8 cellular contexts compared by ENCODE assay signal in genomic region chr9:125189011-125189360, GRCh38. TPM values are rescaled to one million over a fixed set of nuclear protein-coding genes. Genes with fewer than 3 reads are reported as not detected.
DNase-seq lines count a peak whose midpoint lies in the region; ATAC-seq and TF ChIP-seq lines count a peak whose summit lies in the region.

No MANE protein-coding gene starts in this region.

- H3K9me3 Mint-ChIP-seq in stimulated activated effector memory CD8-positive, alpha-beta T cell treated with anti-CD3 and anti-CD28 coated beads, Interleukin-12 subunit alpha, Interleukin-12 subunit beta, amount 100 ng/mL, for 72 hours: no peaks in the 10 kb centered on the region

- TSS peak; percentile 68 for BruUV-seq in PC-9 (replicated peaks; lab: Mats Ljungman, UMichigan)

- peaks cover 13% of the 10 kb centered on the region for H3K4me1 ChIP-seq in PC-9 (replicated peaks; ENCODE audit: insufficient read depth)

- TF ChIP-seq CTCF in GM12875 (IDR thresholded peaks at IDR 0.05; ENCODE audit: borderline replicate concordance, insufficient read depth, low read depth, low read length) (no peak), PC-9 (conservative IDR thresholded peaks at IDR 0.05) (no peak), brain microvascular endothelial cell (IDR thresholded peaks at IDR 0.05; ENCODE audit: low read depth, low read length, missing control alignments) (no peak), GM10248 (IDR thresholded peaks at IDR 0.05; ENCODE audit: control extremely low read depth, extremely low read depth, low read depth, missing control alignments) (no peak)

- H3K9me3 ChIP-seq in PC-9 (ENCODE audit: insufficient read depth, low read depth): no peaks in the 10 kb centered on the region

- peak; percentile 20 for ATAC-seq in HG02642 (IDR thresholded peaks at IDR 0.05; ENCODE audit: poor library complexity, unreplicated experiment)
- peak; percentile 38 for ATAC-seq in stimulated activated effector memory CD8-positive, alpha-beta T cell treated with anti-CD3 and anti-CD28 coated beads, Interleukin-12 subunit alpha, Interleukin-12 subunit beta, amount 100 ng/mL, for 72 hours

- H3K4me3 ChIP-seq in GM12875 (ENCODE audit: low read depth, low read length): peak overlapping the region; percentile 83
- H3K4me3 ChIP-seq in PC-9: peak overlapping the region; percentile 99
- peak overlapping the region; percentile 99 for H3K4me3 ChIP-seq in brain microvascular endothelial cell (ENCODE audit: low read depth, low read length)

- H3K4me2 ChIP-seq in PC-9: peak overlapping the region; percentile 96

- no peaks in the 10 kb centered on the region for H3K9me2 ChIP-seq in PC-9 (ENCODE audit: insufficient read depth)

- no peak for DNase-seq in PC-9
- no peak for DNase-seq in brain microvascular endothelial cell
- peak; percentile 46 for DNase-seq in left kidney (ENCODE audit: low read depth, low spot score)
- peak; percentile 34 to 69 for DNase-seq in stimulated activated effector memory CD8-positive, alpha-beta T cell treated with anti-CD3 and anti-CD28 coated beads, Interleukin-12 subunit alpha, Interleukin-12 subunit beta, amount 100 ng/mL, for 72 hours (ENCODE audit: low spot score in 2 of 2)
- DNase-seq in NCI-H1436 treated with DMSO at 0.1 percent for 48 hours (lab: John Stamatoyannopoulos, UW): no peak
- no peak for DNase-seq in GM10248 (ENCODE audit: extremely low spot score)

- peaks cover 28% of the 10 kb centered on the region for H3K4me1 Mint-ChIP-seq in stimulated activated effector memory CD8-positive, alpha-beta T cell treated with anti-CD3 and anti-CD28 coated beads, Interleukin-12 subunit alpha, Interleukin-12 subunit beta, amount 100 ng/mL, for 72 hours

- H3K4me3 Mint-ChIP-seq in stimulated activated effector memory CD8-positive, alpha-beta T cell treated with anti-CD3 and anti-CD28 coated beads, Interleukin-12 subunit alpha, Interleukin-12 subunit beta, amount 100 ng/mL, for 72 hours: peak overlapping the region; percentile 91

- POLR2A ChIA-PET in PC-9 (lab: Charles Lee; ENCODE audit: unreplicated experiment) (interaction anchor here (0.6 kb wide), 2 partner anchors 52 to 133 kb away, joined by 4 to 5 read pairs; no protein-coding TSS in a partner anchor), GM10248 (lab: Yijun Ruan, JAX) (no interaction called here)

- peak overlapping the region; percentile 100 for H2AFZ ChIP-seq in PC-9

- peaks cover 9% of the 10 kb centered on the region for H4K20me1 ChIP-seq in PC-9 (ENCODE audit: insufficient read depth)

- H3K36me3 Mint-ChIP-seq in stimulated activated effector memory CD8-positive, alpha-beta T cell treated with anti-CD3 and anti-CD28 coated beads, Interleukin-12 subunit alpha, Interleukin-12 subunit beta, amount 100 ng/mL, for 72 hours: peaks cover 37% of the 10 kb centered on the region

- 0 out of 2 replicates have a peak, but pooled peaks cover 3% of the 10 kb centered on the region for H3F3A ChIP-seq in PC-9 (ENCODE audit: insufficient read depth, low read depth)

- peak overlapping the region; percentile 60; the same call in 1 of the 2 replicates for H3K27ac ChIP-seq in PC-9
- peak overlapping the region; percentile 84 for H3K27ac ChIP-seq in brain microvascular endothelial cell

- H3K27ac Mint-ChIP-seq in stimulated activated effector memory CD8-positive, alpha-beta T cell treated with anti-CD3 and anti-CD28 coated beads, Interleukin-12 subunit alpha, Interleukin-12 subunit beta, amount 100 ng/mL, for 72 hours: peak overlapping the region; percentile 93

- CTCF ChIA-PET in PC-9 (lab: Charles Lee): no interaction called here
- CTCF ChIA-PET in GM10248 (lab: Yijun Ruan, JAX): no interaction called here

- intact Hi-C loops in PC-9 (cut with micrococcal nuclease; ENCODE audit: unreplicated experiment): loop anchor here (1.0 kb wide), 1 partner anchor 11 kb away; the partner anchor contains the start of gene RABEPK

- no peaks in the 10 kb centered on the region for H3K27me3 ChIP-seq in PC-9 (ENCODE audit: insufficient read depth, low read depth)
- no peaks in the 10 kb centered on the region for H3K27me3 ChIP-seq in brain microvascular endothelial cell (replicated peaks)

- 0 out of 2 replicates have a peak, but pooled peaks cover 4% of the 10 kb centered on the region for H3K36me3 ChIP-seq in PC-9 (ENCODE audit: low read depth)
- no peaks in the 10 kb centered on the region for H3K36me3 ChIP-seq in brain microvascular endothelial cell (replicated peaks)

- H3K79me2 ChIP-seq in PC-9 (ENCODE audit: low read depth): peaks cover 64% of the 10 kb centered on the region

- in situ Hi-C loops in brain microvascular endothelial cell (cut with HindIII; ENCODE audit: low pct_ligation_motif_present, low sequenced_read_pairs): no loop called here

RNA-seq across cellular contexts. Expression of gene PPP6C, which starts 0.6 kb away (rescaled TPM):
- 34.6 and 49.6 TPM in 2 replicates for total RNA-seq in PC-9 (2021)

RNA-seq across cellular contexts. Expression of gene RABEPK, which starts 11.4 kb away (rescaled TPM):
- total RNA-seq in PC-9 (2021): 28.9 and 29.7 TPM in 2 replicates

RNA-seq across cellular contexts. Expression of gene SCAI, which starts 45.7 kb away (rescaled TPM):
- total RNA-seq in PC-9 (2021): 16.0 and 20.2 TPM in 2 replicates

RNA-seq across cellular contexts. Expression of gene HSPA5, which starts 52.2 kb away (rescaled TPM):
- total RNA-seq in PC-9 (2021): 185 and 235 TPM in 2 replicates

Comparison
In these comparisons a context has a peak if more than half of its experiments do, and no peak if none do; other contexts are left out.
1. DNase-seq: peak in left kidney (single experiment) and stimulated activated effector memory CD8-positive, alpha-beta T cell treated with anti-CD3 and anti-CD28 coated beads, Interleukin-12 subunit alpha, Interleukin-12 subunit beta, amount 100 ng/mL, for 72 hours (2 of 2); none in PC-9 (0 of 2), brain microvascular endothelial cell (single experiment), NCI-H1436 treated with DMSO at 0.1 percent for 48 hours (single experiment) and GM10248 (single experiment).
2. Peak in every context shown above with its lines, with median percentiles within 50 percentile points of each other: H3K4me3 ChIP-seq.